Comparison of ENCODE assay signal across 26 cellular contexts in genomic region chr22:20024225-20025087, GRCh38. TPM values are rescaled to one million over a fixed set of nuclear protein-coding genes. Genes with fewer than 3 reads are reported as not detected.
A peak's percentile ranks its signal among the peaks of the same experiment; 100 is the strongest.
DNase-seq lines count a peak whose midpoint lies in the region; ATAC-seq and TF ChIP-seq lines count a peak whose summit lies in the region.
"Had no signal": no experiment of that assay in that cellular context is flagged by ENCODE, and none has a peak within 500 bp of the region (broad histone marks: within the 10 kb centered on the region; RNA-seq: fewer than 3 reads in every experiment).

No MANE protein-coding gene starts in this region.

- WGBS in heart left ventricle, 4 donors: 62 to 68% (median 64%) methylated on average over 17 to 20 of the region's 20 CpGs

- H3K4me2 ChIP-seq in osteoblast (ENCODE audit: insufficient read depth, low read length): no peak overlapping the region

- intact Hi-C loops in Right ventricle myocardium inferior (cut with DNase I) (loop anchor here (5.0 kb wide), 1 partner anchor 108 kb away; the partner anchor contains the start of gene ZDHHC8), cardiac septum (cut with DNase I) (loop anchor here (5.0 kb wide), 1 partner anchor 93 kb away; the partner anchor contains the start of genes RANBP1 and TRMT2A), heart left ventricle (cut with DNase I) (loop anchor here in 5 of 10 donors (5.0 to 10.0 kb wide), 4 partner anchors 53 to 90 kb away; partner anchors contain the start of genes DGCR8 (in 4 of the 5), RANBP1 (in 2 of the 5) and TRMT2A (in 2 of the 5))

- peak; percentile 29 for ATAC-seq in Right ventricle myocardium inferior
- ATAC-seq in heart left ventricle: peak; percentile 46 to 60 (median 53)
- no peak for ATAC-seq in GM19395 (IDR thresholded peaks at IDR 0.05; ENCODE audit: unreplicated experiment)
- ATAC-seq: HepG2; PC-3; stimulated activated naive CD8-positive, alpha-beta T cell treated with anti-CD3 and anti-CD28 coated beads, Interleukin-15, amount 100 ng/mL, for 72 hours; upper lobe of right lung; WTC11 had no signal

- H3K9me3 ChIP-seq in heart left ventricle (no peaks in the 10 kb centered on the region), osteoblast (ENCODE audit: low read depth, low read length) (no peaks in the 10 kb centered on the region)
- H3K9me3 ChIP-seq: SJSA1, upper lobe of right lung had no signal

- H3K4me1 ChIP-seq in heart left ventricle: peaks cover 10 to 85% (median 52%) of the 10 kb centered on the region in 12 donors
- H3K4me1 ChIP-seq in osteoblast (ENCODE audit: insufficient read depth, low read length): peaks cover 10% of the 10 kb centered on the region
- H3K4me1 ChIP-seq: parathyroid adenoma had no signal

- H3K4me3 ChIP-seq in heart left ventricle (no peak overlapping the region), osteoblast (ENCODE audit: insufficient read depth, low read length) (no peak overlapping the region)
- H3K4me3 ChIP-seq: SJSA1, upper lobe of right lung had no signal

- peaks cover 57% of the 10 kb centered on the region for H4K20me1 ChIP-seq in osteoblast (ENCODE audit: insufficient read depth, low read length)

- peak; percentile 79 for DNase-seq in Right ventricle myocardium inferior (ENCODE audit: missing footprints)
- DNase-seq in cardiac septum (ENCODE audit: low spot score): no peak
- peak in 4 of 5 donors; percentile 55 to 81 (median 63) for DNase-seq in heart left ventricle
- DNase-seq in osteoblast (ENCODE audit: insufficient read length, low spot score, missing footprints): peak; percentile 45
- no peak for DNase-seq in NCI-H2107 treated with DMSO at 0.1 percent for 48 hours (lab: John Stamatoyannopoulos, UW; ENCODE audit: unreplicated experiment)
- DNase-seq in HT-29 (ENCODE audit: low spot score): no peak
- no peak for DNase-seq in SKM-1 treated with dmso at 0.1 percent for 144 hours (lab: John Stamatoyannopoulos, UW; ENCODE audit: unreplicated experiment)
- DNase-seq: activated CD4-positive, alpha-beta T cell treated with anti-CD3 and anti-CD28 coated beads, Interleukin-2, amount 50 U/mL, for 48 hours; activated naive CD4-positive, alpha-beta T cell; amniotic stem cell; C1 segment of cervical spinal cord; HFFc6; hippocampal formation; mesendoderm; naive B cell; NCI-H1417; NCI-H69; PC-3; stimulated activated CD4-positive, alpha-beta T cell treated with anti-CD3 and anti-CD28 coated beads, Interleukin-4, amount 100 ng/mL, for 24 hours; stimulated activated naive CD8-positive, alpha-beta T cell treated with anti-CD3 and anti-CD28 coated beads, Interleukin-15, amount 100 ng/mL, for 72 hours; upper lobe of right lung had no signal

- H2AFZ ChIP-seq in osteoblast (ENCODE audit: low read length): no peak overlapping the region
- H2AFZ ChIP-seq: parathyroid adenoma had no signal

- H3K27me3 ChIP-seq in heart left ventricle (no peaks in the 10 kb centered on the region), osteoblast (ENCODE audit: insufficient read depth, low read length) (no peaks in the 10 kb centered on the region)
- H3K27me3 ChIP-seq: SJSA1, upper lobe of right lung had no signal

- H3K36me3 ChIP-seq in heart left ventricle: peaks cover 0 to 11% (median 0%) of the 10 kb centered on the region in 9 donors
- H3K36me3 ChIP-seq in osteoblast (ENCODE audit: insufficient read depth, low read length): peaks cover 14% of the 10 kb centered on the region

- TF ChIP-seq POLR2A in heart left ventricle (IDR thresholded peaks at IDR 0.05): peak in 1 of 2 donors; percentile 51

- TF ChIP-seq CTCF in heart left ventricle (IDR thresholded peaks at IDR 0.05): no peak
- no peak for TF ChIP-seq CTCF in osteoblast (IDR thresholded peaks at IDR 0.05; ENCODE audit: extremely low read depth, low read depth, low read length)

- H3K79me2 ChIP-seq in osteoblast (ENCODE audit: insufficient read depth, low read length): peaks cover 76% of the 10 kb centered on the region

- H3K27ac ChIP-seq in heart left ventricle: peak overlapping the region in 11 of 12 donors; percentile 36 to 99 (median 92)
- no peak overlapping the region for H3K27ac ChIP-seq in osteoblast (ENCODE audit: low read depth, low read length)
- H3K27ac ChIP-seq: parathyroid adenoma, SJSA1, upper lobe of right lung had no signal

RNA-seq across cellular contexts. Expression of gene TANGO2, which starts 3.5 kb away (rescaled TPM):
- 54.6 TPM for total RNA-seq in Right ventricle myocardium inferior
- total RNA-seq in cardiac septum: 84.5 TPM
- 100 to 1,000 TPM in 3 of 9 donors, 10 to 100 TPM in 6; 55.6 to 341 (median 83.7) TPM for total RNA-seq in heart left ventricle
- 10 to 100 TPM; 51.3 to 63.0 TPM for polyA plus RNA-seq in heart left ventricle
- total RNA-seq in osteoblast: 41.8 and 43.8 TPM in 2 replicates
- total RNA-seq in HT-29 (2014; rRNA removed; shearing (Covaris generic)): 71.9 and 88.2 TPM in 2 replicates

RNA-seq across cellular contexts. Expression of gene ARVCF, which starts 7.8 kb away (rescaled TPM):
- total RNA-seq in Right ventricle myocardium inferior (30.5 TPM), cardiac septum (46.8 TPM), heart left ventricle (10 to 100 TPM; 21.2 to 46.6 (median 33.3) TPM), osteoblast (19.7 and 27.1 TPM in 2 replicates)
- polyA plus RNA-seq in heart left ventricle: 10 to 100 TPM; 33.0 to 39.2 TPM
- 211 and 219 TPM in 2 replicates for total RNA-seq in HT-29 (2014; rRNA removed; shearing (Covaris generic))

RNA-seq across cellular contexts. Expression of gene DGCR8, which starts 55.6 kb away (rescaled TPM):
- total RNA-seq in Right ventricle myocardium inferior (18.0 TPM), cardiac septum (19.1 TPM), heart left ventricle (10 to 100 TPM in 8 of 9 donors, 1 to 10 TPM in 1; 8.8 to 22.1 (median 13.0) TPM), osteoblast (25.9 and 44.2 TPM in 2 replicates)
- 10 to 100 TPM in 1 of 2 donors, 1 to 10 TPM in 1; 9.9 to 14.5 TPM for polyA plus RNA-seq in heart left ventricle
- total RNA-seq in HT-29 (2014; rRNA removed; shearing (Covaris generic)): 74.9 and 87.2 TPM in 2 replicates

Comparison
In these comparisons a context has a peak if more than half of its experiments do, and no peak if none do; other contexts are left out.
1. DNase-seq: peak in Right ventricle myocardium inferior (single experiment), heart left ventricle (4 of 5) and osteoblast (single experiment); none in cardiac septum (single experiment), NCI-H2107 treated with DMSO at 0.1 percent for 48 hours (single experiment), HT-29 (single experiment) and SKM-1 treated with dmso at 0.1 percent for 144 hours (single experiment).